In the genomic region with DNA sequence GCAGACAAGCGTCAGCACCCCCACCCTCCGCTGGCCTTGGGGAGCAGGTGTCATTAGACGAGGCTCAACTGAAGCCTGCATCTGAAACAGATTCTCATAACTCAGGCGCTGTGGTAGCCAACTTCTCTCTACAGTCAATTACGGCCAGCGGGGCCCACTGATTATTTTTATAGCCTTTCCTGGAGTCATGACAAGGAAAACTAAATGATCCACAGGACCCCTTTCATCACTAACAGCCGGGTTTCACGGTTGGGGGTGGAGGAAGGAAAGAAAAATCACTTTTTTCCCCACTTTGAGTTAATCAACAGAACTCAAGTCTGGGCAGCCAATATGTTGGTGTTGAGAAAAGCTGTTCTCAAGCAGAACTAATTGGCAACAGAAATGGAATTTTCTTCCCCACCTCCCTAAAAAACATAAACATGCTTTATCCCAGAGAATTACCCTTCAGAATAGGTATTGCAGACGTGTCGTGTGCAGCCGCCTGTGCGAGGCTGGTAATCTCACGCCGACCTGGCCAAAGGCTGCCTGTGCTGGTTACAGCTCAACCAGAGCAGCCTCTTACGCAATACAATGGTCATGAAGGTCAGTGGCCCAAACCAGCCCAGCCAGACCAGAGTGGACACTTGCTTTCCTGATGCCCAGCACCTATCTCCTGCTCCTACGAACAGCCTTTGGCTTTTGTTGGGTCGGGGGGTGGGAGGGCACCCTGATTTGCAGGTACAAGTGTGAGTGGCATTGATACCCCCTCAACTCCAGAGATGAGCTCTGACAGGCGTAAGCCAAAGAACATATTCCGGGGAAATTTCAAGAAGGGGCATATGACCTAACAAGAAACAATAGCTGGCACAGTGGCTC, we compare ENCODE assay signal across 15 cellular contexts. TPM values are rescaled to one million over a fixed set of nuclear protein-coding genes. Genes with fewer than 3 reads are reported as not detected.
DNase-seq lines count a peak whose midpoint lies in the region; ATAC-seq and TF ChIP-seq lines count a peak whose summit lies in the region.
"Had no signal": no experiment of that assay in that cellular context is flagged by ENCODE, and none has a peak within 500 bp of the region (broad histone marks: within the 10 kb centered on the region; RNA-seq: fewer than 3 reads in every experiment).

No MANE protein-coding gene starts in this region.

- H3K36me3 ChIP-seq in adrenal gland (replicated peaks in 1 of 2) (no peaks in the 10 kb centered on the region), psoas muscle (ENCODE audit: insufficient read depth in 1 of 2, low read depth in 1 of 2) (no peaks in the 10 kb centered on the region)
- H3K36me3 ChIP-seq: SJSA1 had no signal

- H3K27ac ChIP-seq in adrenal gland: peak overlapping the region in 1 of 5 donors; percentile 62
- no peak overlapping the region for H3K27ac ChIP-seq in right cardiac atrium (ENCODE audit: low read length)
- H3K27ac ChIP-seq in psoas muscle: no peak overlapping the region
- H3K27ac ChIP-seq: SJSA1 had no signal

- no peak overlapping the region for H3K27ac Mint-ChIP-seq in activated T-cell treated with anti-CD3 and anti-CD28 coated beads, Interleukin-2, amount 50 U/mL, for 24 hours
- H3K27ac Mint-ChIP-seq: CD4-positive, alpha-beta T cell had no signal

- H3K4me3 ChIP-seq in adrenal gland: no peak overlapping the region
- no peak overlapping the region for H3K4me3 ChIP-seq in right cardiac atrium (ENCODE audit: low read length)
- H3K4me3 ChIP-seq in psoas muscle: no peak overlapping the region
- H3K4me3 ChIP-seq: SJSA1 had no signal

- H3K4me1 ChIP-seq in adrenal gland (replicated peaks in 1 of 2) (peaks cover 8 to 27% of the 10 kb centered on the region in 2 donors), right cardiac atrium (ENCODE audit: control insufficient read depth, insufficient read depth, low read length) (peaks cover 6% of the 10 kb centered on the region), psoas muscle (no peaks in the 10 kb centered on the region)

- H3K4me3 Mint-ChIP-seq in activated T-cell treated with anti-CD3 and anti-CD28 coated beads, Interleukin-2, amount 50 U/mL, for 24 hours: no peak overlapping the region
- H3K4me3 Mint-ChIP-seq: CD4-positive, alpha-beta T cell had no signal

- no peaks in the 10 kb centered on the region for H3K27me3 Mint-ChIP-seq in activated T-cell treated with anti-CD3 and anti-CD28 coated beads, Interleukin-2, amount 50 U/mL, for 24 hours

- H3K4me1 Mint-ChIP-seq in activated T-cell treated with anti-CD3 and anti-CD28 coated beads, Interleukin-2, amount 50 U/mL, for 24 hours (ENCODE audit: low read depth): no peaks in the 10 kb centered on the region

- no peaks in the 10 kb centered on the region for H3K9me3 Mint-ChIP-seq in activated T-cell treated with anti-CD3 and anti-CD28 coated beads, Interleukin-2, amount 50 U/mL, for 24 hours
- H3K9me3 Mint-ChIP-seq: CD4-positive, alpha-beta T cell had no signal

- H3K9me3 ChIP-seq in adrenal gland (replicated peaks in 1 of 3) (no peaks in the 10 kb centered on the region), right cardiac atrium (ENCODE audit: control insufficient read depth, low read length) (no peaks in the 10 kb centered on the region), psoas muscle (no peaks in the 10 kb centered on the region)
- H3K9me3 ChIP-seq: SJSA1 had no signal

- DNase-seq in ELR (ENCODE audit: low read depth): peak; percentile 30
- peak in 5 of 7 donors; percentile 47 to 63 (median 54) for DNase-seq in adrenal gland
- DNase-seq in right cardiac atrium: peak in 2 of 3 donors; percentile 58 to 73
- DNase-seq in psoas muscle: peak; percentile 45 to 78
- no peak for DNase-seq in activated T-cell treated with anti-CD3 and anti-CD28 coated beads, Interleukin-2, amount 50 U/mL, for 24 hours
- no peak for DNase-seq in UCSD-AML1 (lab: John Stamatoyannopoulos, UW; ENCODE audit: unreplicated experiment)
- DNase-seq: activated gamma-delta T cell; CD4-positive, alpha-beta T cell; MM.1S; NCI-H510A treated with DMSO at 0.1 percent for 48 hours; stimulated activated CD4-positive, alpha-beta T cell treated with anti-CD3 and anti-CD28 coated beads, Interleukin-4, amount 100 ng/mL, for 1 hour had no signal

- no peaks in the 10 kb centered on the region for H3K36me3 Mint-ChIP-seq in activated T-cell treated with anti-CD3 and anti-CD28 coated beads, Interleukin-2, amount 50 U/mL, for 24 hours (ENCODE audit: low read depth)

- ATAC-seq in right cardiac atrium: peak; percentile 68 to 70
- ATAC-seq in psoas muscle: peak; percentile 88 to 96 (median 94)
- ATAC-seq in HG02970 (IDR thresholded peaks at IDR 0.05; ENCODE audit: low FRiP score, unreplicated experiment): no peak
- no peak for ATAC-seq in HG03196 (IDR thresholded peaks at IDR 0.05; ENCODE audit: unreplicated experiment)
- ATAC-seq: activated CD4-positive, CD25-positive, alpha-beta regulatory T cell treated with anti-CD3 and anti-CD28 coated beads, Interleukin-2, amount 50 U/mL, for 24 hours had no signal

- no peak for TF ChIP-seq POLR2A in adrenal gland (IDR thresholded peaks at IDR 0.05)

- WGBS in adrenal gland, 4 donors: 57 to 64% (median 62%) methylated on average over 18 to 19 of the region's 19 CpGs
- 72% methylated on average over 19 of the region's 19 CpGs for WGBS in right cardiac atrium
- WGBS in psoas muscle, 3 donors: 31 to 50% (median 37%) methylated on average over 19 of the region's 19 CpGs

- H3K27me3 ChIP-seq in adrenal gland: no peaks in the 10 kb centered on the region
- no peaks in the 10 kb centered on the region for H3K27me3 ChIP-seq in right cardiac atrium (ENCODE audit: control insufficient read depth, insufficient read depth)
- H3K27me3 ChIP-seq in psoas muscle (ENCODE audit: insufficient read depth in 3 of 3, low read length in 2 of 3): no peaks in the 10 kb centered on the region
- H3K27me3 ChIP-seq: SJSA1 had no signal

- intact Hi-C loops in adrenal gland (cut with DNase I) (no loop called here), right cardiac atrium (cut with DNase I) (no loop called here), psoas muscle (cut with DNase I) (loop anchor here in 1 of 2 donors (5.0 kb wide), 1 partner anchor 42 kb away; no protein-coding TSS in a partner anchor)

- no peak for TF ChIP-seq CTCF in adrenal gland (IDR thresholded peaks at IDR 0.05)
- no peak for TF ChIP-seq CTCF in psoas muscle (IDR thresholded peaks at IDR 0.05)

RNA-seq across cellular contexts. Expression of a gene that starts 11.0 kb away (rescaled TPM):
- total RNA-seq in adrenal gland (10 to 100 TPM; 10.6 to 69.9 (median 23.7) TPM), right cardiac atrium (1 to 10 TPM; 2.1 to 6.9 (median 2.9) TPM), psoas muscle (1 to 10 TPM; 3.1 to 5.2 (median 4.5) TPM)
- polyA plus RNA-seq in adrenal gland (100 to 1,000 TPM in 1 of 3 donors, 10 to 100 TPM in 1, 1 to 10 TPM in 1; 3.4 to 135 (median 37.7) TPM), right cardiac atrium (12.9 TPM), psoas muscle (1 to 10 TPM; 5.4 to 5.7 (median 5.6) TPM)
- total RNA-seq: CD4-positive, alpha-beta T cell had no signal

RNA-seq across cellular contexts. Expression of a gene that starts 51.0 kb away (rescaled TPM):
- total RNA-seq in adrenal gland: 10 to 100 TPM in 1 of 8 donors, 1 to 10 TPM in 7; 4.6 to 10.8 (median 6.5) TPM
- polyA plus RNA-seq in adrenal gland: 1 to 10 TPM; 1.1 to 2.4 (median 1.5) TPM
- 1 to 10 TPM; 2.5 to 5.2 (median 3.5) TPM for total RNA-seq in right cardiac atrium
- polyA plus RNA-seq in right cardiac atrium: 0.93 TPM
- total RNA-seq in psoas muscle: 1 to 10 TPM in 3 of 4 donors, under 1 TPM in 1; 0.64 to 5.0 (median 1.8) TPM
- polyA plus RNA-seq in psoas muscle: under 1 TPM; 0.27 to 0.97 (median 0.44) TPM

Comparison
In these comparisons a context has a peak if more than half of its experiments do, and no peak if none do; other contexts are left out.
1. DNase-seq: peak in ELR (single experiment), adrenal gland (5 of 7), right cardiac atrium (2 of 3) and psoas muscle (2 of 2); none in activated T-cell treated with anti-CD3 and anti-CD28 coated beads, Interleukin-2, amount 50 U/mL, for 24 hours (single experiment) and UCSD-AML1 (single experiment).
2. ATAC-seq: peak in right cardiac atrium (2 of 2) and psoas muscle (4 of 4); none in HG02970 (single experiment) and HG03196 (single experiment).